ENCODE assay signal across 1 cellular context in genomic region chr17:45308016-45308365, GRCh38.
TF ChIP-seq lines count a peak whose summit lies in the region.

No MANE protein-coding gene starts in this region.

TF ChIP-seq in IMR-90, 13 proteins besides CTCF, POLR2A, EP300 and RAD21:
- no peak for TF ChIP-seq RCOR1 (IDR thresholded peaks at IDR 0.05; ENCODE audit: insufficient replicate concordance, low read length)
- no peak for TF ChIP-seq BHLHE40 (IDR thresholded peaks at IDR 0.05; ENCODE audit: low read depth, low read length)
- TF ChIP-seq, protein P1, sequence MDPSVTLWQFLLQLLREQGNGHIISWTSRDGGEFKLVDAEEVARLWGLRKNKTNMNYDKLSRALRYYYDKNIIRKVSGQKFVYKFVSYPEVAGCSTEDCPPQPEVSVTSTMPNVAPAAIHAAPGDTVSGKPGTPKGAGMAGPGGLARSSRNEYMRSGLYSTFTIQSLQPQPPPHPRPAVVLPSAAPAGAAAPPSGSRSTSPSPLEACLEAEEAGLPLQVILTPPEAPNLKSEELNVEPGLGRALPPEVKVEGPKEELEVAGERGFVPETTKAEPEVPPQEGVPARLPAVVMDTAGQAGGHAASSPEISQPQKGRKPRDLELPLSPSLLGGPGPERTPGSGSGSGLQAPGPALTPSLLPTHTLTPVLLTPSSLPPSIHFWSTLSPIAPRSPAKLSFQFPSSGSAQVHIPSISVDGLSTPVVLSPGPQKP (IDR thresholded peaks at IDR 0.05; ENCODE audit: borderline replicate concordance, low read depth, low read length), result no peak
- TF ChIP-seq USF2 (IDR thresholded peaks at IDR 0.05; ENCODE audit: low read depth, low read length), result no peak
- no peak for TF ChIP-seq FOS (IDR thresholded peaks at IDR 0.05; ENCODE audit: low read depth, low read length)
- TF ChIP-seq SMC3 (IDR thresholded peaks at IDR 0.05; ENCODE audit: low read depth, low read length), result no peak
- TF ChIP-seq CEBPB (IDR thresholded peaks at IDR 0.05; ENCODE audit: low read depth, low read length), result no peak
- no peak for TF ChIP-seq MAZ (IDR thresholded peaks at IDR 0.05; ENCODE audit: borderline replicate concordance, low read depth, low read length)
- no peak for TF ChIP-seq MAFK (IDR thresholded peaks at IDR 0.05; ENCODE audit: low read depth, low read length)
- TF ChIP-seq MXI1 (IDR thresholded peaks at IDR 0.05; ENCODE audit: borderline replicate concordance, low read depth, low read length), result no peak
- TF ChIP-seq RFX5 (IDR thresholded peaks at IDR 0.05; ENCODE audit: low read depth, low read length), result no peak
- no peak for TF ChIP-seq CHD1 (IDR thresholded peaks at IDR 0.05; ENCODE audit: low read depth, low read length)
- no peak for TF ChIP-seq NFE2L2 (IDR thresholded peaks at IDR 0.05; ENCODE audit: low read depth, low read length)
